In the genomic region with DNA sequence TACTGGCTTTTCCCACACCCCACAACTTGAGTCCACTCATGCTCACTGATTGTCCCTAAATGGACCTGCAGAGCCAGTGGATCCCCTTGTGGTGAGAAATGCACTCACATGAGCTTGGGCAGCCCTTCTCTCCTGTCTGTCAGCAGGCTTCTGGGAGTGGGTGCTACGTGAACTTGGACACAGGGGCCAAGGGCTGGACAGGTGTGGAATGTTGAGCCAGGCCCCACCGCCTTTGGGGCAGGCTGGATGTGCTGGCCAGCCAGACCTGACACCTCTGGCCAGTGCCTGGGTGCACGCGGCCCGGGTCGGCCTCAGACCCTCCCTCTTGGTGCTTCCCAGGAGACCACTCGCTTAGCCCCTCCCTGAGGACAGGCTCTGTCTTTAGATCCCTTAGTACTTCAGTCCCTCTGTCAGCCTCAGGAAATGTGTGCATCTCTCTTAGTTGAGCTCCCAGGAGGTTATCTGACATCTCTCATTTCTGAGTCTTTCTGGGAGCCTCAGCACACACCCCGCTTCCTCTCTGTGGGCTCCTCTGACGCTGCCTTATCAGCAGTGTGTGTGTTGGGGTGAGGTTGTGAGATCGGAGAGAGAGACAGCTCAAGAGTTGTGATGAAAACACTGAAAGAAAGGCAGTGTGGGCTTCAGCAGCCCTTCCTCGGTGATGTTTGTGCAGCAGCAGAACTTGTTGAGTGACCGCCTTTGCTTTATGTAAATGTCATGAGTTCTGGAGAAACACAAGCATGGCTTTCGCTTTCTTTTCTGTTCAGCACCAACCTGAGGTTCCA, we compare ENCODE assay signal across 8 cellular contexts.
DNase-seq lines count a peak whose midpoint lies in the region; ATAC-seq and FAIRE-seq lines count a peak whose summit lies in the region.

No MANE protein-coding gene starts in this region.

- no peaks in the 10 kb centered on the region for H3K9me3 Mint-ChIP-seq in effector memory CD8-positive, alpha-beta T cell

- H3K4me1 ChIP-seq in ACC112 (ENCODE audit: control insufficient read depth, insufficient read depth, low read length, unreplicated experiment): no peaks in the 10 kb centered on the region

- no peaks in the 10 kb centered on the region for H3K79me2 ChIP-seq in ACC112 (ENCODE audit: control insufficient read depth, insufficient read depth, low read length, unreplicated experiment)

- H3K4me3 Mint-ChIP-seq in effector memory CD8-positive, alpha-beta T cell: peak overlapping the region; percentile 80 to 85

- no peaks in the 10 kb centered on the region for H3K27me3 Mint-ChIP-seq in effector memory CD8-positive, alpha-beta T cell

- H3K27ac ChIP-seq in ACC112 (ENCODE audit: low read depth, low read length): no peak overlapping the region
- H3K27ac ChIP-seq in skin epidermis: peak overlapping the region in 14 of 21 experiments; percentile 43 to 92 (median 70)

- H3K36me3 ChIP-seq in ACC112 (ENCODE audit: insufficient read depth, low read length): no peaks in the 10 kb centered on the region

- H2AFZ ChIP-seq in ACC112 (ENCODE audit: low read length, unreplicated experiment): peak overlapping the region; percentile 38

- peak; percentile 81 for ATAC-seq in GM19035 (IDR thresholded peaks at IDR 0.05; ENCODE audit: unreplicated experiment)
- ATAC-seq in HG03196 (IDR thresholded peaks at IDR 0.05; ENCODE audit: unreplicated experiment): peak; percentile 77
- peak; percentile 80 to 87 for ATAC-seq in activated CD4-positive, CD25-positive, alpha-beta regulatory T cell treated with anti-CD3 and anti-CD28 coated beads, Interleukin-2, amount 50 U/mL, for 24 hours
- peak; percentile 89 for ATAC-seq in effector memory CD8-positive, alpha-beta T cell (replicated peaks)

- peak; percentile 68 to 72 (median 69) for DNase-seq in effector memory CD8-positive, alpha-beta T cell
- DNase-seq in urothelium cell line (ENCODE audit: low spot score): no peak
- DNase-seq in NCI-H2171 (lab: John Stamatoyannopoulos, UW): no peak

- H3K4me3 ChIP-seq in ACC112 (ENCODE audit: low read depth, low read length) (peak overlapping the region; percentile 60), skin epidermis (peak overlapping the region in 3 of 7 experiments; percentile 3 to 17 (median 14))

- H3K27ac Mint-ChIP-seq in effector memory CD8-positive, alpha-beta T cell: peak overlapping the region; percentile 92 to 99

- H3K4me1 Mint-ChIP-seq in effector memory CD8-positive, alpha-beta T cell (ENCODE audit: low read depth in 2 of 2): peaks cover 52 to 56% of the 10 kb centered on the region in 2 donors

- peaks cover 34% of the 10 kb centered on the region for H3K36me3 Mint-ChIP-seq in effector memory CD8-positive, alpha-beta T cell (ENCODE audit: insufficient read depth)

- no peak for FAIRE-seq in urothelium cell line (lab: Jason Lieb, UNC)

- no peaks in the 10 kb centered on the region for H3K27me3 ChIP-seq in ACC112 (ENCODE audit: insufficient read depth, low read length)

Comparison
In these comparisons a context has a peak if more than half of its experiments do, and no peak if none do; other contexts are left out.
1. DNase-seq: peak in effector memory CD8-positive, alpha-beta T cell (3 of 3); none in urothelium cell line (single experiment) and NCI-H2171 (single experiment).
2. Peak in every context shown above with its lines, with median percentiles within 50 percentile points of each other: ATAC-seq.